8 cellular contexts compared by ENCODE assay signal in genomic region chr14:21192447-21192822, GRCh38. TPM values are rescaled to one million over a fixed set of nuclear protein-coding genes. Genes with fewer than 3 reads are reported as not detected.
A peak's percentile ranks its signal among the peaks of the same experiment; 100 is the strongest.
DNase-seq lines count a peak whose midpoint lies in the region; ATAC-seq and TF ChIP-seq lines count a peak whose summit lies in the region.

No MANE protein-coding gene starts in this region.

- H3K4me3 Mint-ChIP-seq in activated T-helper 17 cell treated with anti-CD3 and anti-CD28 coated beads, Interleukin-2, amount 50 U/mL, for 72 hours: peak overlapping the region; percentile 73

- H3K9me3 Mint-ChIP-seq in activated T-helper 17 cell treated with anti-CD3 and anti-CD28 coated beads, Interleukin-2, amount 50 U/mL, for 72 hours: no peaks in the 10 kb centered on the region

- DNase-seq in Right ventricle myocardium inferior (ENCODE audit: missing footprints) (no peak), left ventricle myocardium superior (no peak), left kidney (ENCODE audit: low read depth, low spot score) (peak; percentile 17), tibial nerve (ENCODE audit: low spot score in 2 of 2) (no peak), aorta (no peak)

- H3K4me1 Mint-ChIP-seq in activated T-helper 17 cell treated with anti-CD3 and anti-CD28 coated beads, Interleukin-2, amount 50 U/mL, for 72 hours: no peaks in the 10 kb centered on the region

- H3K27ac ChIP-seq in tibial nerve (peak overlapping the region in 1 of 4 donors; percentile 50), aorta (ENCODE audit: low read depth in 1 of 2, low read length in 2 of 2) (no peak overlapping the region), gastroesophageal sphincter (no peak overlapping the region)

- H3K4me1 ChIP-seq in tibial nerve (peaks cover 0 to 17% (median 8%) of the 10 kb centered on the region in 4 donors), aorta (ENCODE audit: control insufficient read depth in 1 of 2, insufficient read depth in 2 of 2, low read length in 2 of 2) (no peaks in the 10 kb centered on the region), gastroesophageal sphincter (peaks cover 0 to 10% (median 0%) of the 10 kb centered on the region in 3 donors)

- TF ChIP-seq CTCF in tibial nerve (IDR thresholded peaks at IDR 0.05) (no peak), gastroesophageal sphincter (IDR thresholded peaks at IDR 0.05) (no peak)

- WGBS in tibial nerve, 2 donors: 13 to 20% methylated on average over 1 of the region's 1 CpG
- 12 to 15% methylated on average over 1 of the region's 1 CpG for WGBS in aorta, 2 donors
- WGBS in gastroesophageal sphincter (ENCODE audit: low coverage in 1 of 2), 2 donors: 0% methylated on average over 1 of the region's 1 CpG; no CpG with 5 or more reads in 1 of the 2 donors

- TF ChIP-seq EP300 in tibial nerve (IDR thresholded peaks at IDR 0.05) (no peak), gastroesophageal sphincter (IDR thresholded peaks at IDR 0.05) (no peak)

- H3K27me3 ChIP-seq in tibial nerve (no peaks in the 10 kb centered on the region), aorta (ENCODE audit: control insufficient read depth in 1 of 2, insufficient read depth in 2 of 2, low read length in 1 of 2) (no peaks in the 10 kb centered on the region), gastroesophageal sphincter (no peaks in the 10 kb centered on the region)

- peak overlapping the region; percentile 15 to 48 (median 38) for H3K4me3 ChIP-seq in tibial nerve
- no peak overlapping the region for H3K4me3 ChIP-seq in aorta (ENCODE audit: low read length in 2 of 2)
- peak overlapping the region in 1 of 2 donors; percentile 45 for H3K4me3 ChIP-seq in gastroesophageal sphincter

- TF ChIP-seq POLR2A in tibial nerve (IDR thresholded peaks at IDR 0.05): no peak
- no peak for TF ChIP-seq POLR2A in gastroesophageal sphincter (IDR thresholded peaks at IDR 0.05)

- H3K36me3 Mint-ChIP-seq in activated T-helper 17 cell treated with anti-CD3 and anti-CD28 coated beads, Interleukin-2, amount 50 U/mL, for 72 hours (ENCODE audit: low read depth): no peaks in the 10 kb centered on the region

- peaks cover 0 to 6% (median 0%) of the 10 kb centered on the region in 4 donors for H3K9me3 ChIP-seq in tibial nerve
- no peaks in the 10 kb centered on the region for H3K9me3 ChIP-seq in aorta (ENCODE audit: control insufficient read depth, low read length)
- H3K9me3 ChIP-seq in gastroesophageal sphincter: peaks cover 0 to 8% (median 2%) of the 10 kb centered on the region in 3 donors

- intact Hi-C loops in Right ventricle myocardium inferior (cut with DNase I): no loop called here
- intact Hi-C loops in left ventricle myocardium superior (cut with micrococcal nuclease): no loop called here
- intact Hi-C loops in aorta (cut with DNase I): no loop called here

- peak; percentile 27 for ATAC-seq in Right ventricle myocardium inferior
- ATAC-seq in left ventricle myocardium superior: no peak
- no peak for ATAC-seq in activated T-helper 17 cell treated with anti-CD3 and anti-CD28 coated beads, Interleukin-2, amount 50 U/mL, for 72 hours (replicated peaks)
- no peak for ATAC-seq in aorta (ENCODE audit: low FRiP score)
- no peak for ATAC-seq in HG02840 (IDR thresholded peaks at IDR 0.05; ENCODE audit: low FRiP score, unreplicated experiment)
- ATAC-seq in gastroesophageal sphincter: no peak

- no peaks in the 10 kb centered on the region for H3K27me3 Mint-ChIP-seq in activated T-helper 17 cell treated with anti-CD3 and anti-CD28 coated beads, Interleukin-2, amount 50 U/mL, for 72 hours

- no peak overlapping the region for H3K27ac Mint-ChIP-seq in activated T-helper 17 cell treated with anti-CD3 and anti-CD28 coated beads, Interleukin-2, amount 50 U/mL, for 72 hours

- H3K36me3 ChIP-seq in tibial nerve (no peaks in the 10 kb centered on the region), aorta (ENCODE audit: control insufficient read depth in 1 of 2, insufficient read depth in 2 of 2, low read length in 1 of 2) (no peaks in the 10 kb centered on the region), gastroesophageal sphincter (no peaks in the 10 kb centered on the region)

RNA-seq across cellular contexts. Expression of gene OR5AU1, which starts 36.6 kb away (rescaled TPM):
- total RNA-seq in Right ventricle myocardium inferior (not detected), left ventricle myocardium superior (not detected), tibial nerve (under 1 TPM in 1 of 4 donors, not detected in 3; 0.39 TPM), aorta (not detected), gastroesophageal sphincter (not detected)
- not detected for total RNA-seq in activated T-helper 17 cell treated with anti-CD3 and anti-CD28 coated beads, Interleukin-2, amount 50 U/mL, for 72 hours
- polyA plus RNA-seq in aorta: not detected

Comparison
In these comparisons a context has a peak if more than half of its experiments do, and no peak if none do; other contexts are left out.
1. H3K4me3 ChIP-seq: peak in tibial nerve (4 of 4); none in aorta (0 of 2).